Comparison of ENCODE assay signal across 21 cellular contexts in genomic region chr13:42283574-42283973, GRCh38. TPM values are rescaled to one million over a fixed set of nuclear protein-coding genes. Genes with fewer than 3 reads are reported as not detected.
DNase-seq lines count a peak whose midpoint lies in the region; ATAC-seq and TF ChIP-seq lines count a peak whose summit lies in the region.
"Had no signal": no experiment of that assay in that cellular context is flagged by ENCODE, and none has a peak within 500 bp of the region (broad histone marks: within the 10 kb centered on the region; RNA-seq: fewer than 3 reads in every experiment).

No MANE protein-coding gene starts in this region.

- no peaks in the 10 kb centered on the region for H3K4me1 ChIP-seq in colonic mucosa
- H3K4me1 ChIP-seq: foreskin keratinocyte had no signal

- no peaks in the 10 kb centered on the region for H3K9me3 Mint-ChIP-seq in progenitor cell of endocrine pancreas (ENCODE audit: low read depth)
- H3K9me3 Mint-ChIP-seq: activated B cell treated with CpG ODN at 0.5 μM for 24 hours, type B pancreatic cell had no signal

- no peaks in the 10 kb centered on the region for H3K9me3 ChIP-seq in colonic mucosa
- H3K9me3 ChIP-seq: left lung had no signal

- peak overlapping the region; percentile 95 for H3K27ac Mint-ChIP-seq in progenitor cell of endocrine pancreas
- H3K27ac Mint-ChIP-seq: activated B cell treated with CpG ODN at 0.5 μM for 24 hours, type B pancreatic cell had no signal

- no peaks in the 10 kb centered on the region for H3K27me3 ChIP-seq in colonic mucosa
- H3K27me3 ChIP-seq: BLaER1 treated with 17β-estradiol and CSF1 and Interleukin-3, amounts not matched to agents 10 nM and 100 nM; foreskin keratinocyte; left lung had no signal

- H3K27me3 Mint-ChIP-seq in progenitor cell of endocrine pancreas = no peaks in the 10 kb centered on the region
- H3K27me3 Mint-ChIP-seq: activated B cell treated with CpG ODN at 0.5 μM for 24 hours; activated naive CD8-positive, alpha-beta T cell; type B pancreatic cell had no signal

- intact Hi-C loops in colonic mucosa (cut with DNase I) = no loop called here

- H3K27ac ChIP-seq in colonic mucosa = peak overlapping the region; percentile 23
- H3K27ac ChIP-seq: BLaER1 treated with 17β-estradiol and CSF1 and Interleukin-3, amounts not matched to agents 10 nM and 100 nM; coronary artery; foreskin keratinocyte; left lung had no signal

- H3K4me3 Mint-ChIP-seq in progenitor cell of endocrine pancreas (ENCODE audit: low read depth) = no peak overlapping the region
- H3K4me3 Mint-ChIP-seq: activated B cell treated with CpG ODN at 0.5 μM for 24 hours; activated naive CD8-positive, alpha-beta T cell; type B pancreatic cell had no signal

- H3K36me3 ChIP-seq in colonic mucosa = no peaks in the 10 kb centered on the region

- H3K36me3 Mint-ChIP-seq in progenitor cell of endocrine pancreas (ENCODE audit: insufficient read depth) = peaks cover 16% of the 10 kb centered on the region

- H3K9ac ChIP-seq in colonic mucosa (ENCODE audit: low read depth in 2 of 2, low read length in 2 of 2) = no peak overlapping the region
- H3K9ac ChIP-seq: BLaER1 treated with 17β-estradiol and CSF1 and Interleukin-3, amounts not matched to agents 10 nM and 100 nM had no signal

- H3K4me1 Mint-ChIP-seq in progenitor cell of endocrine pancreas (ENCODE audit: low read depth) = peaks cover 26% of the 10 kb centered on the region

- TF ChIP-seq CTCF in colonic mucosa (IDR thresholded peaks at IDR 0.05) (no peak), progenitor cell of endocrine pancreas (IDR thresholded peaks at IDR 0.05; ENCODE audit: unreplicated experiment) (no peak)

- ATAC-seq in GM21360 (IDR thresholded peaks at IDR 0.05; ENCODE audit: unreplicated experiment) = no peak
- ATAC-seq: foreskin keratinocyte; left lung; stimulated activated naive CD8-positive, alpha-beta T cell treated with anti-CD3 and anti-CD28 coated beads, Interleukin-15, Interleukin-2, amounts not matched to agents 100 U/mL and 50 U/mL, for 24 hours had no signal

- no peak overlapping the region for H3K4me3 ChIP-seq in colonic mucosa
- H3K4me3 ChIP-seq: BLaER1 treated with 17β-estradiol and CSF1 and Interleukin-3, amounts not matched to agents 10 nM and 100 nM; coronary artery; left lung had no signal

- DNase-seq in NCI-H2107 treated with DMSO at 0.1 percent for 48 hours (lab: John Stamatoyannopoulos, UW; ENCODE audit: unreplicated experiment) (peak; percentile 72), NCI-H2107 (lab: John Stamatoyannopoulos, UW) (no peak), NCI-H146 treated with DMSO at 0.1 percent for 48 hours (lab: John Stamatoyannopoulos, UW; ENCODE audit: unreplicated experiment) (peak; percentile 36), colonic mucosa (peak; percentile 38), progenitor cell of endocrine pancreas (ENCODE audit: low spot score, unreplicated experiment) (no peak), epidermal melanocyte (ENCODE audit: insufficient read length, low spot score) (no peak), ureter (ENCODE audit: low spot score) (no peak)
- DNase-seq: activated B cell treated with CpG ODN at 0.5 μM for 24 hours; foreskin keratinocyte; HCEC 1CT; KBM-7; left lung; NCI-H446 treated with DMSO at 0.1 percent for 48 hours; SIG-M5; stimulated activated CD4-positive, alpha-beta T cell treated with anti-CD3 and anti-CD28 coated beads, Interleukin-1b, Interleukin-23, amount 100 ng/mL, for 48 hours; stimulated activated naive CD8-positive, alpha-beta T cell treated with anti-CD3 and anti-CD28 coated beads, Interleukin-15, Interleukin-2, amounts not matched to agents 100 U/mL and 50 U/mL, for 24 hours had no signal

RNA-seq across cellular contexts. Expression of gene AKAP11, which starts 11.6 kb away (rescaled TPM):
- 10 to 100 TPM; 19.9 to 27.6 TPM for total RNA-seq in colonic mucosa
- 30.6 and 31.1 TPM in 2 replicates for total RNA-seq in progenitor cell of endocrine pancreas
- 46.6 TPM for total RNA-seq in ureter

Comparison
In these comparisons a context has a peak if more than half of its experiments do, and no peak if none do; other contexts are left out.
1. DNase-seq: peak in NCI-H2107 treated with DMSO at 0.1 percent for 48 hours (single experiment), NCI-H146 treated with DMSO at 0.1 percent for 48 hours (single experiment) and colonic mucosa (single experiment); none in NCI-H2107 (single experiment), progenitor cell of endocrine pancreas (single experiment), epidermal melanocyte (single experiment) and ureter (single experiment).